ENCODE assay signal across 8 cellular contexts in the genomic region with DNA sequence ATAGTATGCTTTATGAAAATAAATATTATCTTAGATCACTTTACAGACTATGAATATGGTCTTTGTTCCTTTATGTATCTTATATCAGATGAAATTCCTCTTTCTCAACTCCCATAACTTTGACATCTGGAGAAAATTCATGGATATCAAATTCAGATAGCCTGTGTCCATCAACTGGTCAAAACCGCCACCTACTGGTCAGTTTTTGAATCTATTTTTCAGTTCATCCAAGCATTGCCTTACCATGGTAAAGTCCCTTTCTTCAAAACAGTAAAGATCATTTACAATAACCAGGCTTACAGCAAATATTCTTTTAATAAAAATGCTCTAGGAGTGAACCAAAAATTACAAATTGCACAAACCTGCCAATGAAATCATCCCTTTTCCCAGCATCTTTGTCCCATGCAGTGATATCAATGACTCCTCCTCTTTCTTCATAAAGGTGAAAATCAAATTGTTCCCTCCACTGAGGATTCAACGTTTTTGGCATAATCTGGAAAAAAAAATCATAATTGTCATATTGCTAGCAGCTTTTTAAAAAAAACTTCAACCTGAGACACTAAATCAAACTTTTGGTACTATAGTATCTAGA.
DNase-seq lines count a peak whose midpoint lies in the region; ATAC-seq and TF ChIP-seq lines count a peak whose summit lies in the region.

No MANE protein-coding gene starts in this region.

- no peak overlapping the region for H3K4me3 Mint-ChIP-seq in activated naive CD4-positive, alpha-beta T cell treated with anti-CD3 and anti-CD28 coated beads for 36 hours

- TF ChIP-seq CTCF in foreskin keratinocyte (conservative IDR thresholded peaks at IDR 0.05) (peak; percentile 79), thyroid gland (IDR thresholded peaks at IDR 0.05) (peak in 4 of 6 experiments; percentile 32 to 56 (median 40))

- no peaks in the 10 kb centered on the region for H3K27me3 Mint-ChIP-seq in activated naive CD4-positive, alpha-beta T cell treated with anti-CD3 and anti-CD28 coated beads for 36 hours (ENCODE audit: low read depth)

- intact Hi-C loops in activated naive CD4-positive, alpha-beta T cell treated with anti-CD3 and anti-CD28 coated beads for 36 hours (cut with micrococcal nuclease), result loop anchor here (2.0 to 10.0 kb wide), 3 partner anchors 78 to 994 kb away; no protein-coding TSS in a partner anchor
- intact Hi-C loops in thyroid gland (cut with DNase I), result no loop called here

- WGBS in thyroid gland, 2 donors, result 31 to 34% methylated on average over 2 of the region's 2 CpGs

- CTCF ChIA-PET in activated naive CD4-positive, alpha-beta T cell treated with anti-CD3 and anti-CD28 coated beads for 36 hours (lab: Charles Lee), result interaction anchor here (1.2 to 1.4 kb wide), 2 partner anchors 9 to 171 kb away, joined by 3 to 6 read pairs; no protein-coding TSS in a partner anchor

- no peaks in the 10 kb centered on the region for H3K9me3 ChIP-seq in thyroid gland

- in situ Hi-C loops in SK-MEL-5 (cut with HindIII; ENCODE audit: low pct_unique_long_range_greater_than_20kb, low sequenced_read_pairs), result no loop called here

- H3K27ac ChIP-seq in foreskin keratinocyte (no peak overlapping the region), thyroid gland (no peak overlapping the region)

- H3K36me3 ChIP-seq in thyroid gland, result no peaks in the 10 kb centered on the region

- H3K4me1 Mint-ChIP-seq in activated naive CD4-positive, alpha-beta T cell treated with anti-CD3 and anti-CD28 coated beads for 36 hours (ENCODE audit: low read depth), result no peaks in the 10 kb centered on the region

- DNase-seq in activated naive CD4-positive, alpha-beta T cell treated with anti-CD3 and anti-CD28 coated beads for 36 hours, result peak; percentile 26
- no peak for DNase-seq in activated naive CD4-positive, alpha-beta T cell (lab: John Stamatoyannopoulos, UW)
- DNase-seq in SK-MEL-5 (ENCODE audit: low read depth, low spot score), result peak; percentile 68
- DNase-seq in foreskin keratinocyte, result peak; percentile 2 to 37
- DNase-seq in thyroid gland, result no peak
- DNase-seq in GF-D8 (lab: John Stamatoyannopoulos, UW), result no peak
- DNase-seq in stimulated activated naive CD4-positive, alpha-beta T cell treated with Interleukin-2 at 50 U/mL for 16 hours (lab: John Stamatoyannopoulos, UW), result no peak

- no peaks in the 10 kb centered on the region for H3K36me3 Mint-ChIP-seq in activated naive CD4-positive, alpha-beta T cell treated with anti-CD3 and anti-CD28 coated beads for 36 hours (ENCODE audit: low read depth)

- H3K27ac Mint-ChIP-seq in activated naive CD4-positive, alpha-beta T cell treated with anti-CD3 and anti-CD28 coated beads for 36 hours, result no peak overlapping the region

- TF ChIP-seq POLR2A in thyroid gland (IDR thresholded peaks at IDR 0.05), result no peak

- H3K9me3 Mint-ChIP-seq in activated naive CD4-positive, alpha-beta T cell treated with anti-CD3 and anti-CD28 coated beads for 36 hours, result no peaks in the 10 kb centered on the region

- peak; percentile 75 for ATAC-seq in HG02798 (IDR thresholded peaks at IDR 0.05; ENCODE audit: poor library complexity, unreplicated experiment)
- peak; percentile 72 for ATAC-seq in foreskin keratinocyte

- H3K4me1 ChIP-seq in foreskin keratinocyte (no peaks in the 10 kb centered on the region), thyroid gland (no peaks in the 10 kb centered on the region)

- no peaks in the 10 kb centered on the region for H3K27me3 ChIP-seq in foreskin keratinocyte
- no peaks in the 10 kb centered on the region for H3K27me3 ChIP-seq in thyroid gland

- no peak overlapping the region for H3K4me3 ChIP-seq in thyroid gland (replicated peaks in 1 of 3)

Comparison
In these comparisons a context has a peak if more than half of its experiments do, and no peak if none do; other contexts are left out.
1. DNase-seq: peak in activated naive CD4-positive, alpha-beta T cell treated with anti-CD3 and anti-CD28 coated beads for 36 hours (single experiment), SK-MEL-5 (single experiment) and foreskin keratinocyte (2 of 2); none in activated naive CD4-positive, alpha-beta T cell (0 of 4), thyroid gland (0 of 2), GF-D8 (single experiment) and stimulated activated naive CD4-positive, alpha-beta T cell treated with Interleukin-2 at 50 U/mL for 16 hours (single experiment).